In genomic region chr21:38914531-38915385, GRCh38 we compare ENCODE assay signal across 14 cellular contexts.
DNase-seq lines count a peak whose midpoint lies in the region; ATAC-seq and TF ChIP-seq lines count a peak whose summit lies in the region.
"Had no signal": no experiment of that assay in that cellular context is flagged by ENCODE, and none has a peak within 500 bp of the region (broad histone marks: within the 10 kb centered on the region; RNA-seq: fewer than 3 reads in every experiment).

No MANE protein-coding gene starts in this region.

- H3K4me1 ChIP-seq in breast epithelium (peaks cover 16 to 20% of the 10 kb centered on the region in 2 donors), mammary epithelial cell (ENCODE audit: insufficient read depth, low read length) (peaks cover 40% of the 10 kb centered on the region), lower lobe of right lung (peaks cover 37% of the 10 kb centered on the region), vagina (peaks cover 55% of the 10 kb centered on the region)
- H3K4me1 ChIP-seq: BE2C had no signal

- no TSS peak for BruUV-seq in mammary epithelial cell (replicated peaks; lab: Mats Ljungman, UMichigan)

- no peak for DNase-seq in breast epithelium (ENCODE audit: low spot score in 2 of 2)
- DNase-seq in mammary epithelial cell: no peak
- DNase-seq in WTC11 (ENCODE audit: low spot score): no peak
- no peak for DNase-seq in lower lobe of right lung
- DNase-seq in vagina (ENCODE audit: extremely low spot score in 2 of 2): peak in 1 of 2 donors; percentile 86
- DNase-seq in activated CD8-positive, alpha-beta memory T cell treated with anti-CD3 and anti-CD28 coated beads, Interleukin-2, amount 10 ng/mL, durations not matched to agents 7 days and 5 days: no peak
- DNase-seq: activated T-cell treated with anti-CD3 and anti-CD28 coated beads, Interleukin-2, amount 50 U/mL, for 4 hours; BE2C; KG1; left lung; stimulated activated CD4-positive, alpha-beta T cell treated with anti-CD3 and anti-CD28 coated beads, Interleukin-15, amount 100 ng/mL, for 24 hours; trophoblast cell had no signal

- H3K4me3 ChIP-seq in breast epithelium: no peak overlapping the region
- no peak overlapping the region for H3K4me3 ChIP-seq in mammary epithelial cell (replicated peaks in 1 of 3; ENCODE audit: insufficient read depth in 1 of 3, low read depth in 2 of 3, low read length in 3 of 3)
- no peak overlapping the region for H3K4me3 ChIP-seq in lower lobe of right lung
- no peak overlapping the region for H3K4me3 ChIP-seq in vagina
- H3K4me3 ChIP-seq: left lung had no signal

- peaks cover 27% of the 10 kb centered on the region for H3K4me1 Mint-ChIP-seq in WTC11
- H3K4me1 Mint-ChIP-seq in activated CD8-positive, alpha-beta memory T cell treated with anti-CD3 and anti-CD28 coated beads, Interleukin-2, amount 10 ng/mL, durations not matched to agents 7 days and 5 days: no peaks in the 10 kb centered on the region

- H3K36me3 ChIP-seq in breast epithelium (no peaks in the 10 kb centered on the region), mammary epithelial cell (ENCODE audit: insufficient read depth, low read length) (no peaks in the 10 kb centered on the region), lower lobe of right lung (no peaks in the 10 kb centered on the region), vagina (no peaks in the 10 kb centered on the region)
- H3K36me3 ChIP-seq: BE2C, left lung had no signal

- peaks cover 14% of the 10 kb centered on the region for H3K27me3 Mint-ChIP-seq in WTC11 (ENCODE audit: low read depth)
- H3K27me3 Mint-ChIP-seq in activated CD8-positive, alpha-beta memory T cell treated with anti-CD3 and anti-CD28 coated beads, Interleukin-2, amount 10 ng/mL, durations not matched to agents 7 days and 5 days: peaks cover 20% of the 10 kb centered on the region

- H3K9me3 Mint-ChIP-seq in WTC11: no peaks in the 10 kb centered on the region
- H3K9me3 Mint-ChIP-seq in activated CD8-positive, alpha-beta memory T cell treated with anti-CD3 and anti-CD28 coated beads, Interleukin-2, amount 10 ng/mL, durations not matched to agents 7 days and 5 days (ENCODE audit: low read depth): no peaks in the 10 kb centered on the region
- H3K9me3 Mint-ChIP-seq: activated T-cell treated with anti-CD3 and anti-CD28 coated beads, Interleukin-2, amount 50 U/mL, for 4 hours had no signal

- no peak overlapping the region for H3K4me2 ChIP-seq in mammary epithelial cell (ENCODE audit: insufficient read depth, low read depth, low read length)

- H3K79me2 ChIP-seq in mammary epithelial cell (ENCODE audit: insufficient read depth, low read length): no peaks in the 10 kb centered on the region

- H3K4me3 Mint-ChIP-seq in WTC11: no peak overlapping the region
- no peak overlapping the region for H3K4me3 Mint-ChIP-seq in activated CD8-positive, alpha-beta memory T cell treated with anti-CD3 and anti-CD28 coated beads, Interleukin-2, amount 10 ng/mL, durations not matched to agents 7 days and 5 days
- H3K4me3 Mint-ChIP-seq: activated T-cell treated with anti-CD3 and anti-CD28 coated beads, Interleukin-2, amount 50 U/mL, for 4 hours had no signal

- H3K36me3 Mint-ChIP-seq in WTC11: no peaks in the 10 kb centered on the region
- no peaks in the 10 kb centered on the region for H3K36me3 Mint-ChIP-seq in activated CD8-positive, alpha-beta memory T cell treated with anti-CD3 and anti-CD28 coated beads, Interleukin-2, amount 10 ng/mL, durations not matched to agents 7 days and 5 days

- no peak overlapping the region for H3K27ac Mint-ChIP-seq in WTC11
- H3K27ac Mint-ChIP-seq in activated CD8-positive, alpha-beta memory T cell treated with anti-CD3 and anti-CD28 coated beads, Interleukin-2, amount 10 ng/mL, durations not matched to agents 7 days and 5 days: no peak overlapping the region

- intact Hi-C loops in breast epithelium (cut with DNase I; ENCODE audit: low total_unique reads): no loop called here
- intact Hi-C loops in mammary epithelial cell (cut with micrococcal nuclease): loop anchor here (5.0 kb wide), 1 partner anchor 182 kb away; no protein-coding TSS in a partner anchor
- intact Hi-C loops in lower lobe of right lung (cut with DNase I): no loop called here
- intact Hi-C loops in vagina (cut with DNase I): loop anchor here (5.0 to 10.0 kb wide), 2 partner anchors 107 to 200 kb away; partner anchors contain the start of gene ETS2

- no peak overlapping the region for H2AFZ ChIP-seq in mammary epithelial cell (ENCODE audit: low read depth, low read length)

- POLR2A ChIA-PET in WTC11 (lab: Charles Lee): no interaction called here

- no peak overlapping the region for H3K9ac ChIP-seq in mammary epithelial cell (ENCODE audit: insufficient read depth, low read length)

- H3K9me3 ChIP-seq in breast epithelium: no peaks in the 10 kb centered on the region
- H3K9me3 ChIP-seq in mammary epithelial cell (replicated peaks; ENCODE audit: insufficient read depth, low read length): no peaks in the 10 kb centered on the region
- no peaks in the 10 kb centered on the region for H3K9me3 ChIP-seq in lower lobe of right lung
- H3K9me3 ChIP-seq in vagina: no peaks in the 10 kb centered on the region
- H3K9me3 ChIP-seq: BE2C, left lung had no signal

- ATAC-seq in WTC11 (peak; percentile 30), lower lobe of right lung (no peak), GM18873 (IDR thresholded peaks at IDR 0.05; ENCODE audit: low FRiP score, unreplicated experiment) (no peak), HG03097 (IDR thresholded peaks at IDR 0.05; ENCODE audit: low FRiP score, unreplicated experiment) (no peak)
- ATAC-seq in activated CD8-positive, alpha-beta memory T cell treated with anti-CD3 and anti-CD28 coated beads, Interleukin-2, amount 10 ng/mL, durations not matched to agents 7 days and 5 days: no peak
- ATAC-seq: left lung had no signal

- H3K27ac ChIP-seq in breast epithelium (peak overlapping the region; percentile 87 to 90), mammary epithelial cell (ENCODE audit: insufficient read depth, low read depth, low read length) (no peak overlapping the region), lower lobe of right lung (peak overlapping the region; percentile 6), vagina (peak overlapping the region; percentile 92)
- H3K27ac ChIP-seq: left lung had no signal

- no peaks in the 10 kb centered on the region for H3K27me3 ChIP-seq in breast epithelium
- H3K27me3 ChIP-seq in mammary epithelial cell (ENCODE audit: insufficient read depth, low read length): no peaks in the 10 kb centered on the region
- no peaks in the 10 kb centered on the region for H3K27me3 ChIP-seq in lower lobe of right lung (ENCODE audit: low read depth)
- H3K27me3 ChIP-seq in vagina: no peaks in the 10 kb centered on the region
- H3K27me3 ChIP-seq: BE2C, left lung had no signal

- CTCF ChIA-PET in mammary epithelial cell (lab: Charles Lee; ENCODE audit: low non-redundant PET): no interaction called here
- CTCF ChIA-PET in WTC11 (lab: Charles Lee): interaction anchor here (0.9 to 1.4 kb wide), 5 partner anchors 37 to 410 kb away, joined by 3 to 4 read pairs (median 3); no protein-coding TSS in a partner anchor
- CTCF ChIA-PET in activated CD8-positive, alpha-beta memory T cell treated with anti-CD3 and anti-CD28 coated beads, Interleukin-2, amount 10 ng/mL, durations not matched to agents 7 days and 5 days (lab: Charles Lee): no interaction called here

- no peak for TF ChIP-seq CTCF in breast epithelium (IDR thresholded peaks at IDR 0.05)
- TF ChIP-seq CTCF in mammary epithelial cell (conservative IDR thresholded peaks at IDR 0.05 in 1 of 2, IDR thresholded peaks at IDR 0.05 in 1 of 2; ENCODE audit: extremely low read depth in 1 of 2, insufficient read depth in 1 of 2, low read depth in 1 of 2, low read length in 2 of 2): no peak
- TF ChIP-seq CTCF in WTC11 (IDR thresholded peaks at IDR 0.05): no peak
- no peak for TF ChIP-seq CTCF in lower lobe of right lung (IDR thresholded peaks at IDR 0.05)
- no peak for TF ChIP-seq CTCF in vagina (IDR thresholded peaks at IDR 0.05)

- dilution Hi-C loops in mammary epithelial cell (cut with HindIII; ENCODE audit: low sequenced_read_pairs): no loop called here

- in situ Hi-C loops in mammary epithelial cell (cut with MboI; ENCODE audit: low sequenced_read_pairs in 2 of 2): loop anchor here in 1 of 2 donors (5.0 kb wide), 1 partner anchor 72 kb away; no protein-coding TSS in a partner anchor

- no peaks in the 10 kb centered on the region for H4K20me1 ChIP-seq in mammary epithelial cell (ENCODE audit: insufficient read depth, low read length)

- WGBS in mammary epithelial cell (ENCODE audit: low coverage, missing lambda C conversion rate): 63% methylated on average over 8 of the region's 10 CpGs

- TF ChIP-seq POLR2A in breast epithelium (IDR thresholded peaks at IDR 0.05) (no peak), vagina (IDR thresholded peaks at IDR 0.05) (no peak)

TF ChIP-seq in WTC11, 78 proteins besides CTCF, POLR2A, EP300 and RAD21 (continues in another document):
- TF ChIP-seq ZNF121 (CRISPR knock-in tag; IDR thresholded peaks at IDR 0.05) (no peak), FOXP4 (CRISPR knock-in tag; IDR thresholded peaks at IDR 0.05) (no peak), ZNF423 (CRISPR knock-in tag; IDR thresholded peaks at IDR 0.05) (no peak), ESRRA (CRISPR knock-in tag; IDR thresholded peaks at IDR 0.05; ENCODE audit: borderline replicate concordance) (no peak)

Comparison
In these comparisons a context has a peak if more than half of its experiments do, and no peak if none do; other contexts are left out.
1. intact Hi-C loops: an anchor here in mammary epithelial cell (5.0 kb wide) and vagina (5.0 to 10.0 kb wide); none called in breast epithelium and lower lobe of right lung.